Comparison of ENCODE assay signal across 25 cellular contexts in genomic region chr2:118433566-118433965, GRCh38.
"Had no signal": no experiment of that assay in that cellular context is flagged by ENCODE, and none has a peak within 500 bp of the region (broad histone marks: within the 10 kb centered on the region; RNA-seq: fewer than 3 reads in every experiment).

No MANE protein-coding gene starts in this region.

- H3K9me3 ChIP-seq: adrenal gland, colonic mucosa, esophagus squamous epithelium had no signal

- H3K4me3 Mint-ChIP-seq: activated CD4-positive, alpha-beta memory T cell treated with anti-CD3 and anti-CD28 coated beads for 36 hours; activated CD4-positive, alpha-beta T cell treated with anti-CD3 and anti-CD28 coated beads for 36 hours; activated CD4-positive, alpha-beta T cell treated with anti-CD3 and anti-CD28 coated beads, Interleukin-2, amount 10 ng/mL, durations not matched to agents 24 days and 14 days; activated CD8-positive, alpha-beta T cell treated with anti-CD3 and anti-CD28 coated beads, Interleukin-2, amount 10 ng/mL, durations not matched to agents 7 days and 5 days; activated naive CD4-positive, alpha-beta T cell treated with anti-CD3 and anti-CD28 coated beads for 36 hours; activated naive CD4-positive, alpha-beta T cell treated with anti-CD3 and anti-CD28 coated beads, Interleukin-2, amount 50 U/mL, for 24 hours; activated naive CD8-positive, alpha-beta T cell treated with anti-CD3 and anti-CD28 coated beads for 36 hours; activated naive CD8-positive, alpha-beta T cell treated with anti-CD3 and anti-CD28 coated beads, Interleukin-2, amount 50 U/mL, for 24 hours; activated T-cell treated with anti-CD3 and anti-CD28 coated beads, Interleukin-2, amount 50 U/mL, for 4 hours; activated T-helper 17 cell treated with anti-CD3 and anti-CD28 coated beads, Interleukin-2, amount 50 U/mL, for 72 hours; brain had no signal

- ATAC-seq: activated CD4-positive, alpha-beta T cell treated with anti-CD3 and anti-CD28 coated beads for 36 hours; activated CD8-positive, alpha-beta T cell treated with anti-CD3 and anti-CD28 coated beads, Interleukin-2, amount 10 ng/mL, durations not matched to agents 7 days and 5 days; activated naive CD8-positive, alpha-beta T cell treated with anti-CD3 and anti-CD28 coated beads, Interleukin-2, amount 50 U/mL, for 24 hours; activated T-cell treated with anti-CD3 and anti-CD28 coated beads, Interleukin-2, amount 50 U/mL, for 4 hours; activated T-helper 17 cell treated with anti-CD3 and anti-CD28 coated beads, Interleukin-2, amount 50 U/mL, for 72 hours had no signal

- H3K36me3 Mint-ChIP-seq: activated CD4-positive, alpha-beta memory T cell treated with anti-CD3 and anti-CD28 coated beads for 36 hours; activated naive CD4-positive, alpha-beta T cell treated with anti-CD3 and anti-CD28 coated beads, Interleukin-2, amount 50 U/mL, for 24 hours; activated naive CD8-positive, alpha-beta T cell treated with anti-CD3 and anti-CD28 coated beads for 36 hours; brain had no signal

- H3K27ac ChIP-seq: adrenal gland, colonic mucosa, esophagus squamous epithelium had no signal

- H3K9me3 Mint-ChIP-seq: activated CD4-positive, alpha-beta memory T cell treated with anti-CD3 and anti-CD28 coated beads for 36 hours; activated CD4-positive, alpha-beta T cell treated with anti-CD3 and anti-CD28 coated beads, Interleukin-2, amount 10 ng/mL, durations not matched to agents 24 days and 14 days; activated naive CD4-positive, alpha-beta T cell treated with anti-CD3 and anti-CD28 coated beads for 36 hours; activated naive CD4-positive, alpha-beta T cell treated with anti-CD3 and anti-CD28 coated beads, Interleukin-2, amount 50 U/mL, for 24 hours; activated naive CD8-positive, alpha-beta T cell treated with anti-CD3 and anti-CD28 coated beads for 36 hours; activated naive CD8-positive, alpha-beta T cell treated with anti-CD3 and anti-CD28 coated beads, Interleukin-2, amount 50 U/mL, for 24 hours; activated T-cell treated with anti-CD3 and anti-CD28 coated beads, Interleukin-2, amount 50 U/mL, for 4 hours; activated T-helper 17 cell treated with anti-CD3 and anti-CD28 coated beads, Interleukin-2, amount 50 U/mL, for 72 hours had no signal

- H3K27ac Mint-ChIP-seq: activated CD4-positive, alpha-beta memory T cell treated with anti-CD3 and anti-CD28 coated beads for 36 hours; activated CD4-positive, alpha-beta T cell treated with anti-CD3 and anti-CD28 coated beads for 36 hours; activated CD4-positive, alpha-beta T cell treated with anti-CD3 and anti-CD28 coated beads, Interleukin-2, amount 10 ng/mL, durations not matched to agents 24 days and 14 days; activated CD8-positive, alpha-beta T cell treated with anti-CD3 and anti-CD28 coated beads, Interleukin-2, amount 10 ng/mL, durations not matched to agents 7 days and 5 days; activated naive CD4-positive, alpha-beta T cell treated with anti-CD3 and anti-CD28 coated beads for 36 hours; activated naive CD4-positive, alpha-beta T cell treated with anti-CD3 and anti-CD28 coated beads, Interleukin-2, amount 50 U/mL, for 24 hours; activated naive CD8-positive, alpha-beta T cell treated with anti-CD3 and anti-CD28 coated beads for 36 hours; activated naive CD8-positive, alpha-beta T cell treated with anti-CD3 and anti-CD28 coated beads, Interleukin-2, amount 50 U/mL, for 24 hours; activated T-helper 17 cell treated with anti-CD3 and anti-CD28 coated beads, Interleukin-2, amount 50 U/mL, for 72 hours; brain had no signal

- DNase-seq: activated CD4-positive, alpha-beta memory T cell treated with anti-CD3 and anti-CD28 coated beads for 36 hours; activated CD4-positive, alpha-beta T cell treated with anti-CD3 and anti-CD28 coated beads for 36 hours; activated CD4-positive, alpha-beta T cell treated with anti-CD3 and anti-CD28 coated beads, Interleukin-2, amount 10 ng/mL, durations not matched to agents 24 days and 14 days; activated CD4-positive, CD25-positive, alpha-beta regulatory T cell; activated CD4-positive, CD25-positive, alpha-beta regulatory T cell treated with anti-CD3 and anti-CD28 coated beads, Interleukin-2, amount 50 U/mL, for 72 hours; activated CD8-positive, alpha-beta T cell treated with anti-CD3 and anti-CD28 coated beads, Interleukin-2, amount 10 ng/mL, durations not matched to agents 7 days and 5 days; activated effector memory CD4-positive, alpha-beta T cell treated with Interleukin-2 at 50 U/mL for 16 hours; activated gamma-delta T cell treated with Interleukin-2 at 50 U/mL for 16 hours; activated naive CD4-positive, alpha-beta T cell treated with anti-CD3 and anti-CD28 coated beads for 36 hours; activated naive CD8-positive, alpha-beta T cell treated with anti-CD3 and anti-CD28 coated beads for 36 hours; activated naive CD8-positive, alpha-beta T cell treated with anti-CD3 and anti-CD28 coated beads, Interleukin-2, amount 50 U/mL, for 24 hours; activated T-cell treated with anti-CD3 and anti-CD28 coated beads, Interleukin-2, amount 50 U/mL, for 4 hours; adrenal gland; amygdala; aorta; caudate nucleus; colonic mucosa; effector CD8-positive, alpha-beta T cell; erythroblast; esophagus squamous epithelium; head of caudate nucleus; T-helper 2 cell had no signal

- H3K4me1 Mint-ChIP-seq: activated CD4-positive, alpha-beta T cell treated with anti-CD3 and anti-CD28 coated beads for 36 hours; activated CD4-positive, alpha-beta T cell treated with anti-CD3 and anti-CD28 coated beads, Interleukin-2, amount 10 ng/mL, durations not matched to agents 24 days and 14 days; activated naive CD4-positive, alpha-beta T cell treated with anti-CD3 and anti-CD28 coated beads, Interleukin-2, amount 50 U/mL, for 24 hours; activated naive CD8-positive, alpha-beta T cell treated with anti-CD3 and anti-CD28 coated beads for 36 hours; activated naive CD8-positive, alpha-beta T cell treated with anti-CD3 and anti-CD28 coated beads, Interleukin-2, amount 50 U/mL, for 24 hours; activated T-helper 17 cell treated with anti-CD3 and anti-CD28 coated beads, Interleukin-2, amount 50 U/mL, for 72 hours; brain had no signal

- H3K36me3 ChIP-seq: adrenal gland, colonic mucosa, esophagus squamous epithelium had no signal

- H3K27me3 ChIP-seq: adrenal gland, colonic mucosa, esophagus squamous epithelium had no signal

- H3K4me3 ChIP-seq: adrenal gland, colonic mucosa, esophagus squamous epithelium had no signal

- H3K4me1 ChIP-seq: adrenal gland, colonic mucosa, esophagus squamous epithelium had no signal
